Comparison of ENCODE assay signal across 8 cellular contexts in genomic region chr4:89056953-89057398, GRCh38. TPM values are rescaled to one million over a fixed set of nuclear protein-coding genes. Genes with fewer than 3 reads are reported as not detected.
DNase-seq lines count a peak whose midpoint lies in the region; ATAC-seq and TF ChIP-seq lines count a peak whose summit lies in the region.

FAM13A (minus strand) TSS chr4:89057185; CDS start chr4:89056964, 221 bp downstream.

- H3K9me3 ChIP-seq in ascending aorta (no peaks in the 10 kb centered on the region), right atrium auricular region (no peaks in the 10 kb centered on the region), parathyroid adenoma (ENCODE audit: control insufficient read depth, low read length) (no peaks in the 10 kb centered on the region)

- no peak for TF ChIP-seq CTCF in ascending aorta (IDR thresholded peaks at IDR 0.05)
- TF ChIP-seq CTCF in right atrium auricular region (IDR thresholded peaks at IDR 0.05) = no peak
- TF ChIP-seq CTCF in parathyroid adenoma (IDR thresholded peaks at IDR 0.05) = no peak

- H3K36me3 ChIP-seq in ascending aorta (no peaks in the 10 kb centered on the region), right atrium auricular region (no peaks in the 10 kb centered on the region), parathyroid adenoma (ENCODE audit: control insufficient read depth, insufficient read depth, low read length) (no peaks in the 10 kb centered on the region)

- ATAC-seq in HG02798 (IDR thresholded peaks at IDR 0.05; ENCODE audit: poor library complexity, unreplicated experiment) (peak; percentile 65), HG02981 (IDR thresholded peaks at IDR 0.05; ENCODE audit: unreplicated experiment) (no peak), GM21515 (IDR thresholded peaks at IDR 0.05; ENCODE audit: unreplicated experiment) (no peak)

- intact Hi-C loops in ascending aorta (cut with DNase I) = loop anchor here (2.0 kb wide), 1 partner anchor 54 kb away; the partner anchor contains the start of gene TIGD2

- no peak within 1 kb of the TSS for H3K9ac ChIP-seq in parathyroid adenoma

- peaks cover 6% of the 10 kb centered on the region for H3K79me2 ChIP-seq in parathyroid adenoma

- peak within 1 kb of the TSS; percentile 54 to 63 for H3K4me3 ChIP-seq in ascending aorta
- peak within 1 kb of the TSS; percentile 39 to 50 for H3K4me3 ChIP-seq in right atrium auricular region
- peak within 1 kb of the TSS; percentile 70 for H3K4me3 ChIP-seq in parathyroid adenoma (ENCODE audit: low read depth, low read length)

- no peaks in the 10 kb centered on the region for H3K27me3 ChIP-seq in ascending aorta
- H3K27me3 ChIP-seq in right atrium auricular region = no peaks in the 10 kb centered on the region
- no peaks in the 10 kb centered on the region for H3K27me3 ChIP-seq in parathyroid adenoma (ENCODE audit: control insufficient read depth, insufficient read depth, low read length)

- DNase-seq in ELR (ENCODE audit: low read depth) = peak; percentile 90
- DNase-seq in NCI-H2196 (lab: John Stamatoyannopoulos, UW; ENCODE audit: unreplicated experiment) = peak; percentile 64
- DNase-seq in ascending aorta (ENCODE audit: low spot score in 2 of 2) = peak; percentile 30 to 91
- peak; percentile 90 for DNase-seq in right atrium auricular region (ENCODE audit: low spot score)

- H3K4me1 ChIP-seq in ascending aorta = peaks cover 0 to 9% of the 10 kb centered on the region in 2 donors
- H3K4me1 ChIP-seq in right atrium auricular region = peaks cover 0 to 20% of the 10 kb centered on the region in 2 donors
- no peaks in the 10 kb centered on the region for H3K4me1 ChIP-seq in parathyroid adenoma

- H2AFZ ChIP-seq in parathyroid adenoma = peak within 1 kb of the TSS; percentile 85

- H3K27ac ChIP-seq in ascending aorta (peak within 1 kb of the TSS; percentile 40 to 66), right atrium auricular region (peak within 1 kb of the TSS; percentile 60 to 61), parathyroid adenoma (peak within 1 kb of the TSS; percentile 89)

- peak within 1 kb of the TSS; percentile 92 for H3K4me2 ChIP-seq in parathyroid adenoma (ENCODE audit: low read length)

RNA-seq across cellular contexts. Expression of gene FAM13A, which starts in this region (rescaled TPM):
- total RNA-seq in ascending aorta = 13.2 TPM
- 10 to 100 TPM in 1 of 2 donors, 1 to 10 TPM in 1; 8.1 to 13.6 TPM for total RNA-seq in right atrium auricular region
